Comparison of ENCODE assay signal across 1 cellular context in the genomic region with DNA sequence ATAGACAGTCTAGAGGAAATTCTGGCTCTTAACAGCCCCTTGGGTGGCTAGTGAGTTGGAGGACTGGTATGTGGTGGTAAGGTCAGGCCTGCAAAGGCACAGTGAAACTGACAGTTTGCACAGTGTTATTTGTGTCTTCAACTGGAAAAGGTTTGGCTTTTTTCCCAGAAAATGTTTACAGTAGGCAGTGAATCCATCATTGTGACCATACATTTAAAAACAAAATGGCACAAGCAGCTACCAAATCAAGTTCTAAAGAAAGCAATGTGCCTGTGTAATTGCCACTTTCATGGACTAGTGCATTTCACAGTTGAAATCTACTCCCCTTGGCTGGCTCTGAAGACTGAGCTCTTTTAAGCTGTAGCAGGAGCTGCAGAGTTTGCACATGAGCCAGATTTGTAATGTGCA.
TF ChIP-seq lines count a peak whose summit lies in the region.

No MANE protein-coding gene starts in this region.

TF ChIP-seq in HEK293, 187 proteins besides CTCF, POLR2A, EP300 and RAD21 (continued from another document and continues in another):
- TF ChIP-seq, protein P1, sequence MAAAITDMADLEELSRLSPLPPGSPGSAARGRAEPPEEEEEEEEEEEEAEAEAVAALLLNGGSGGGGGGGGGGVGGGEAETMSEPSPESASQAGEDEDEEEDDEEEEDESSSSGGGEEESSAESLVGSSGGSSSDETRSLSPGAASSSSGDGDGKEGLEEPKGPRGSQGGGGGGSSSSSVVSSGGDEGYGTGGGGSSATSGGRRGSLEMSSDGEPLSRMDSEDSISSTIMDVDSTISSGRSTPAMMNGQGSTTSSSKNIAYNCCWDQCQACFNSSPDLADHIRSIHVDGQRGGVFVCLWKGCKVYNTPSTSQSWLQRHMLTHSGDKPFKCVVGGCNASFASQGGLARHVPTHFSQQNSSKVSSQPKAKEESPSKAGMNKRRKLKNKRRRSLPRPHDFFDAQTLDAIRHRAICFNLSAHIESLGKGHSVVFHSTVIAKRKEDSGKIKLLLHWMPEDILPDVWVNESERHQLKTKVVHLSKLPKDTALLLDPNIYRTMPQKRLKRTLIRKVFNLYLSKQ (tag by site-specific recombination; IDR thresholded peaks at IDR 0.05; ENCODE audit: borderline replicate concordance): no peak
- TF ChIP-seq ZNF324 (tag by site-specific recombination; IDR thresholded peaks at IDR 0.05): 0 out of 2 replicates have a peak, but pooled peaks have one; percentile 42
- TF ChIP-seq ZNF473 (tag by site-specific recombination; IDR thresholded peaks at IDR 0.05): no peak
- TF ChIP-seq, protein P2, sequence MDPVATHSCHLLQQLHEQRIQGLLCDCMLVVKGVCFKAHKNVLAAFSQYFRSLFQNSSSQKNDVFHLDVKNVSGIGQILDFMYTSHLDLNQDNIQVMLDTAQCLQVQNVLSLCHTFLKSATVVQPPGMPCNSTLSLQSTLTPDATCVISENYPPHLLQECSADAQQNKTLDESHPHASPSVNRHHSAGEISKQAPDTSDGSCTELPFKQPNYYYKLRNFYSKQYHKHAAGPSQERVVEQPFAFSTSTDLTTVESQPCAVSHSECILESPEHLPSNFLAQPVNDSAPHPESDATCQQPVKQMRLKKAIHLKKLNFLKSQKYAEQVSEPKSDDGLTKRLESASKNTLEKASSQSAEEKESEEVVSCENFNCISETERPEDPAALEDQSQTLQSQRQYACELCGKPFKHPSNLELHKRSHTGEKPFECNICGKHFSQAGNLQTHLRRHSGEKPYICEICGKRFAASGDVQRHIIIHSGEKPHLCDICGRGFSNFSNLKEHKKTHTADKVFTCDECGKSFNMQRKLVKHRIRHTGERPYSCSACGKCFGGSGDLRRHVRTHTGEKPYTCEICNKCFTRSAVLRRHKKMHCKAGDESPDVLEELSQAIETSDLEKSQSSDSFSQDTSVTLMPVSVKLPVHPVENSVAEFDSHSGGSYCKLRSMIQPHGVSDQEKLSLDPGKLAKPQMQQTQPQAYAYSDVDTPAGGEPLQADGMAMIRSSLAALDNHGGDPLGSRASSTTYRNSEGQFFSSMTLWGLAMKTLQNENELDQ (tag by site-specific recombination; IDR thresholded peaks at IDR 0.05; ENCODE audit: low read depth): no peak
- TF ChIP-seq, protein P3, sequence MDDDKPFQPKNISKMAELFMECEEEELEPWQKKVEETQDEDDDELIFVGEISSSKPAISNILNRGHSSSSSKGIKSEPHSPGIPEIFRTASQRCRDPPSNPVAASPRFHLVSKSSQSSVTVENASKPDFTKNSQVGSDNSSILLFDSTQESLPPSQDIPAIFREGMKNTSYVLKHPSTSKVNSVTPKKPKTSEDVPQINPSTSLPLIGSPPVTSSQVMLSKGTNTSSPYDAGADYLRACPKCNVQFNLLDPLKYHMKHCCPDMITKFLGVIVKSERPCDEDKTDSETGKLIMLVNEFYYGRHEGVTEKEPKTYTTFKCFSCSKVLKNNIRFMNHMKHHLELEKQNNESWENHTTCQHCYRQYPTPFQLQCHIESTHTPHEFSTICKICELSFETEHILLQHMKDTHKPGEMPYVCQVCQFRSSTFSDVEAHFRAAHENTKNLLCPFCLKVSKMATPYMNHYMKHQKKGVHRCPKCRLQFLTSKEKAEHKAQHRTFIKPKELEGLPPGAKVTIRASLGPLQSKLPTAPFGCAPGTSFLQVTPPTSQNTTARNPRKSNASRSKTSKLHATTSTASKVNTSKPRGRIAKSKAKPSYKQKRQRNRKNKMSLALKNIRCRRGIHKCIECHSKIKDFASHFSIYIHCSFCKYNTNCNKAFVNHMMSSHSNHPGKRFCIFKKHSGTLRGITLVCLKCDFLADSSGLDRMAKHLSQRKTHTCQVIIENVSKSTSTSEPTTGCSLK (tag by site-specific recombination; IDR thresholded peaks at IDR 0.05): no peak
- TF ChIP-seq, protein P4, sequence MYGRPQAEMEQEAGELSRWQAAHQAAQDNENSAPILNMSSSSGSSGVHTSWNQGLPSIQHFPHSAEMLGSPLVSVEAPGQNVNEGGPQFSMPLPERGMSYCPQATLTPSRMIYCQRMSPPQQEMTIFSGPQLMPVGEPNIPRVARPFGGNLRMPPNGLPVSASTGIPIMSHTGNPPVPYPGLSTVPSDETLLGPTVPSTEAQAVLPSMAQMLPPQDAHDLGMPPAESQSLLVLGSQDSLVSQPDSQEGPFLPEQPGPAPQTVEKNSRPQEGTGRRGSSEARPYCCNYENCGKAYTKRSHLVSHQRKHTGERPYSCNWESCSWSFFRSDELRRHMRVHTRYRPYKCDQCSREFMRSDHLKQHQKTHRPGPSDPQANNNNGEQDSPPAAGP (tag by site-specific recombination; IDR thresholded peaks at IDR 0.05): no peak
- no peak for TF ChIP-seq ZNF747 (tag by site-specific recombination; IDR thresholded peaks at IDR 0.05)
- TF ChIP-seq GLIS2 (tag by site-specific recombination; IDR thresholded peaks at IDR 0.05): no peak
- TF ChIP-seq ZNF433 (tag by site-specific recombination; IDR thresholded peaks at IDR 0.05; ENCODE audit: low read depth): no peak
- TF ChIP-seq SP7 (tag by site-specific recombination; IDR thresholded peaks at IDR 0.05): peak; percentile 93
- peak; percentile 82 for TF ChIP-seq ZNF24 (tag by site-specific recombination; IDR thresholded peaks at IDR 0.05)
- TF ChIP-seq ZNF114 (tag by site-specific recombination; IDR thresholded peaks at IDR 0.05): no peak
- no peak for TF ChIP-seq ZBTB21 (tag by site-specific recombination; IDR thresholded peaks at IDR 0.05)
- TF ChIP-seq ZNF354C (tag by site-specific recombination; IDR thresholded peaks at IDR 0.05; ENCODE audit: borderline replicate concordance, low read depth): no peak
- TF ChIP-seq ZNF629 (tag by site-specific recombination; IDR thresholded peaks at IDR 0.05): peak; percentile 82
- no peak for TF ChIP-seq KLF9 (tag by site-specific recombination; IDR thresholded peaks at IDR 0.05; ENCODE audit: low read depth)
- 0 out of 2 replicates have a peak, but pooled peaks have one; percentile 20 for TF ChIP-seq ZNF341 (tag by site-specific recombination; IDR thresholded peaks at IDR 0.05; ENCODE audit: low read depth)
- no peak for TF ChIP-seq ZNF426 (tag by site-specific recombination; IDR thresholded peaks at IDR 0.05)
- TF ChIP-seq ZNF658 (tag by site-specific recombination; IDR thresholded peaks at IDR 0.05): no peak
- TF ChIP-seq, protein P5, sequence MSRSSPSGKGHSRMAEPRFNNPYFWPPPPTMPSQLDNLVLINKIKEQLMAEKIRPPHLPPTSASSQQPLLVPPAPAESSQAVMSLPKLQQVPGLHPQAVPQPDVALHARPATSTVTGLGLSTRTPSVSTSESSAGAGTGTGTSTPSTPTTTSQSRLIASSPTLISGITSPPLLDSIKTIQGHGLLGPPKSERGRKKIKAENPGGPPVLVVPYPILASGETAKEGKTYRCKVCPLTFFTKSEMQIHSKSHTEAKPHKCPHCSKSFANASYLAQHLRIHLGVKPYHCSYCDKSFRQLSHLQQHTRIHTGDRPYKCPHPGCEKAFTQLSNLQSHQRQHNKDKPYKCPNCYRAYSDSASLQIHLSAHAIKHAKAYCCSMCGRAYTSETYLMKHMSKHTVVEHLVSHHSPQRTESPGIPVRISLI (tag by site-specific recombination; IDR thresholded peaks at IDR 0.05): no peak
- peak; percentile 76 for TF ChIP-seq GLIS1 (tag by site-specific recombination; IDR thresholded peaks at IDR 0.05)
- TF ChIP-seq, protein P6, sequence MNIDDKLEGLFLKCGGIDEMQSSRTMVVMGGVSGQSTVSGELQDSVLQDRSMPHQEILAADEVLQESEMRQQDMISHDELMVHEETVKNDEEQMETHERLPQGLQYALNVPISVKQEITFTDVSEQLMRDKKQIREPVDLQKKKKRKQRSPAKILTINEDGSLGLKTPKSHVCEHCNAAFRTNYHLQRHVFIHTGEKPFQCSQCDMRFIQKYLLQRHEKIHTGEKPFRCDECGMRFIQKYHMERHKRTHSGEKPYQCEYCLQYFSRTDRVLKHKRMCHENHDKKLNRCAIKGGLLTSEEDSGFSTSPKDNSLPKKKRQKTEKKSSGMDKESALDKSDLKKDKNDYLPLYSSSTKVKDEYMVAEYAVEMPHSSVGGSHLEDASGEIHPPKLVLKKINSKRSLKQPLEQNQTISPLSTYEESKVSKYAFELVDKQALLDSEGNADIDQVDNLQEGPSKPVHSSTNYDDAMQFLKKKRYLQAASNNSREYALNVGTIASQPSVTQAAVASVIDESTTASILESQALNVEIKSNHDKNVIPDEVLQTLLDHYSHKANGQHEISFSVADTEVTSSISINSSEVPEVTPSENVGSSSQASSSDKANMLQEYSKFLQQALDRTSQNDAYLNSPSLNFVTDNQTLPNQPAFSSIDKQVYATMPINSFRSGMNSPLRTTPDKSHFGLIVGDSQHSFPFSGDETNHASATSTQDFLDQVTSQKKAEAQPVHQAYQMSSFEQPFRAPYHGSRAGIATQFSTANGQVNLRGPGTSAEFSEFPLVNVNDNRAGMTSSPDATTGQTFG (tag by site-specific recombination; IDR thresholded peaks at IDR 0.05; ENCODE audit: borderline replicate concordance): no peak
- no peak for TF ChIP-seq SP3 (tag by site-specific recombination; IDR thresholded peaks at IDR 0.05)
- no peak for TF ChIP-seq ZNF174 (tag by site-specific recombination; IDR thresholded peaks at IDR 0.05)
- TF ChIP-seq, protein P7, sequence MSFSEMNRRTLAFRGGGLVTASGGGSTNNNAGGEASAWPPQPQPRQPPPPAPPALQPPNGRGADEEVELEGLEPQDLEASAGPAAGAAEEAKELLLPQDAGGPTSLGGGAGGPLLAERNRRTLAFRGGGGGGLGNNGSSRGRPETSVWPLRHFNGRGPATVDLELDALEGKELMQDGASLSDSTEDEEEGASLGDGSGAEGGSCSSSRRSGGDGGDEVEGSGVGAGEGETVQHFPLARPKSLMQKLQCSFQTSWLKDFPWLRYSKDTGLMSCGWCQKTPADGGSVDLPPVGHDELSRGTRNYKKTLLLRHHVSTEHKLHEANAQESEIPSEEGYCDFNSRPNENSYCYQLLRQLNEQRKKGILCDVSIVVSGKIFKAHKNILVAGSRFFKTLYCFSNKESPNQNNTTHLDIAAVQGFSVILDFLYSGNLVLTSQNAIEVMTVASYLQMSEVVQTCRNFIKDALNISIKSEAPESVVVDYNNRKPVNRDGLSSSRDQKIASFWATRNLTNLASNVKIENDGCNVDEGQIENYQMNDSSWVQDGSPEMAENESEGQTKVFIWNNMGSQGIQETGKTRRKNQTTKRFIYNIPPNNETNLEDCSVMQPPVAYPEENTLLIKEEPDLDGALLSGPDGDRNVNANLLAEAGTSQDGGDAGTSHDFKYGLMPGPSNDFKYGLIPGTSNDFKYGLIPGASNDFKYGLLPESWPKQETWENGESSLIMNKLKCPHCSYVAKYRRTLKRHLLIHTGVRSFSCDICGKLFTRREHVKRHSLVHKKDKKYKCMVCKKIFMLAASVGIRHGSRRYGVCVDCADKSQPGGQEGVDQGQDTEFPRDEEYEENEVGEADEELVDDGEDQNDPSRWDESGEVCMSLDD (tag by site-specific recombination; IDR thresholded peaks at IDR 0.05): no peak
- no peak for TF ChIP-seq ZNF112 (tag by site-specific recombination; IDR thresholded peaks at IDR 0.05)
- TF ChIP-seq GLI4 (tag by site-specific recombination; IDR thresholded peaks at IDR 0.05): no peak
- TF ChIP-seq, protein P8, sequence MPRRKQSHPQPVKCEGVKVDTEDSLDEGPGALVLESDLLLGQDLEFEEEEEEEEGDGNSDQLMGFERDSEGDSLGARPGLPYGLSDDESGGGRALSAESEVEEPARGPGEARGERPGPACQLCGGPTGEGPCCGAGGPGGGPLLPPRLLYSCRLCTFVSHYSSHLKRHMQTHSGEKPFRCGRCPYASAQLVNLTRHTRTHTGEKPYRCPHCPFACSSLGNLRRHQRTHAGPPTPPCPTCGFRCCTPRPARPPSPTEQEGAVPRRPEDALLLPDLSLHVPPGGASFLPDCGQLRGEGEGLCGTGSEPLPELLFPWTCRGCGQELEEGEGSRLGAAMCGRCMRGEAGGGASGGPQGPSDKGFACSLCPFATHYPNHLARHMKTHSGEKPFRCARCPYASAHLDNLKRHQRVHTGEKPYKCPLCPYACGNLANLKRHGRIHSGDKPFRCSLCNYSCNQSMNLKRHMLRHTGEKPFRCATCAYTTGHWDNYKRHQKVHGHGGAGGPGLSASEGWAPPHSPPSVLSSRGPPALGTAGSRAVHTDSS (tag by site-specific recombination; IDR thresholded peaks at IDR 0.05): no peak
- TF ChIP-seq IKZF3 (tag by site-specific recombination; IDR thresholded peaks at IDR 0.05): peak; percentile 53; the same call in 1 of the 2 replicates
- no peak for TF ChIP-seq ZNF529 (tag by site-specific recombination; IDR thresholded peaks at IDR 0.05; ENCODE audit: insufficient replicate concordance)
- TF ChIP-seq, protein P9, sequence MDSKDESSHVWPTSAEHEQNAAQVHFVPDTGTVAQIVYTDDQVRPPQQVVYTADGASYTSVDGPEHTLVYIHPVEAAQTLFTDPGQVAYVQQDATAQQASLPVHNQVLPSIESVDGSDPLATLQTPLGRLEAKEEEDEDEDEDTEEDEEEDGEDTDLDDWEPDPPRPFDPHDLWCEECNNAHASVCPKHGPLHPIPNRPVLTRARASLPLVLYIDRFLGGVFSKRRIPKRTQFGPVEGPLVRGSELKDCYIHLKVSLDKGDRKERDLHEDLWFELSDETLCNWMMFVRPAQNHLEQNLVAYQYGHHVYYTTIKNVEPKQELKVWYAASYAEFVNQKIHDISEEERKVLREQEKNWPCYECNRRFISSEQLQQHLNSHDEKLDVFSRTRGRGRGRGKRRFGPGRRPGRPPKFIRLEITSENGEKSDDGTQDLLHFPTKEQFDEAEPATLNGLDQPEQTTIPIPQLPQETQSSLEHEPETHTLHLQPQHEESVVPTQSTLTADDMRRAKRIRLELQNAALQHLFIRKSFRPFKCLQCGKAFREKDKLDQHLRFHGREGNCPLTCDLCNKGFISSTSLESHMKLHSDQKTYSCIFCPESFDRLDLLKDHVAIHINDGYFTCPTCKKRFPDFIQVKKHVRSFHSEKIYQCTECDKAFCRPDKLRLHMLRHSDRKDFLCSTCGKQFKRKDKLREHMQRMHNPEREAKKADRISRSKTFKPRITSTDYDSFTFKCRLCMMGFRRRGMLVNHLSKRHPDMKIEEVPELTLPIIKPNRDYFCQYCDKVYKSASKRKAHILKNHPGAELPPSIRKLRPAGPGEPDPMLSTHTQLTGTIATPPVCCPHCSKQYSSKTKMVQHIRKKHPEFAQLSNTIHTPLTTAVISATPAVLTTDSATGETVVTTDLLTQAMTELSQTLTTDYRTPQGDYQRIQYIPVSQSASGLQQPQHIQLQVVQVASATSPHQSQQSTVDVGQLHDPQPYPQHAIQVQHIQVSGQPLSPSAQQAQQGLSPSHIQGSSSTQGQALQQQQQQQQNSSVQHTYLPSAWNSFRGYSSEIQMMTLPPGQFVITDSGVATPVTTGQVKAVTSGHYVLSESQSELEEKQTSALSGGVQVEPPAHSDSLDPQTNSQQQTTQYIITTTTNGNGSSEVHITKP (tag by site-specific recombination; IDR thresholded peaks at IDR 0.05): peak; percentile 80
- TF ChIP-seq KLF7 (tag by site-specific recombination; IDR thresholded peaks at IDR 0.05; ENCODE audit: borderline replicate concordance): peak; percentile 15; the same call in 1 of the 2 replicates
- TF ChIP-seq, protein P10, sequence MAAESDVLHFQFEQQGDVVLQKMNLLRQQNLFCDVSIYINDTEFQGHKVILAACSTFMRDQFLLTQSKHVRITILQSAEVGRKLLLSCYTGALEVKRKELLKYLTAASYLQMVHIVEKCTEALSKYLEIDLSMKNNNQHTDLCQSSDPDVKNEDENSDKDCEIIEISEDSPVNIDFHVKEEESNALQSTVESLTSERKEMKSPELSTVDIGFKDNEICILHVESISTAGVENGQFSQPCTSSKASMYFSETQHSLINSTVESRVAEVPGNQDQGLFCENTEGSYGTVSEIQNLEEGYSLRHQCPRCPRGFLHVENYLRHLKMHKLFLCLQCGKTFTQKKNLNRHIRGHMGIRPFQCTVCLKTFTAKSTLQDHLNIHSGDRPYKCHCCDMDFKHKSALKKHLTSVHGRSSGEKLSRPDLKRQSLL (tag by site-specific recombination; IDR thresholded peaks at IDR 0.05): peak; percentile 41; the same call in 1 of the 2 replicates
- 0 out of 2 replicates have a peak, but pooled peaks have one; percentile 75 for TF ChIP-seq ZNF610 (tag by site-specific recombination; IDR thresholded peaks at IDR 0.05; ENCODE audit: borderline replicate concordance)
- no peak for TF ChIP-seq ZNF155 (tag by site-specific recombination; IDR thresholded peaks at IDR 0.05)
